In the genomic region with DNA sequence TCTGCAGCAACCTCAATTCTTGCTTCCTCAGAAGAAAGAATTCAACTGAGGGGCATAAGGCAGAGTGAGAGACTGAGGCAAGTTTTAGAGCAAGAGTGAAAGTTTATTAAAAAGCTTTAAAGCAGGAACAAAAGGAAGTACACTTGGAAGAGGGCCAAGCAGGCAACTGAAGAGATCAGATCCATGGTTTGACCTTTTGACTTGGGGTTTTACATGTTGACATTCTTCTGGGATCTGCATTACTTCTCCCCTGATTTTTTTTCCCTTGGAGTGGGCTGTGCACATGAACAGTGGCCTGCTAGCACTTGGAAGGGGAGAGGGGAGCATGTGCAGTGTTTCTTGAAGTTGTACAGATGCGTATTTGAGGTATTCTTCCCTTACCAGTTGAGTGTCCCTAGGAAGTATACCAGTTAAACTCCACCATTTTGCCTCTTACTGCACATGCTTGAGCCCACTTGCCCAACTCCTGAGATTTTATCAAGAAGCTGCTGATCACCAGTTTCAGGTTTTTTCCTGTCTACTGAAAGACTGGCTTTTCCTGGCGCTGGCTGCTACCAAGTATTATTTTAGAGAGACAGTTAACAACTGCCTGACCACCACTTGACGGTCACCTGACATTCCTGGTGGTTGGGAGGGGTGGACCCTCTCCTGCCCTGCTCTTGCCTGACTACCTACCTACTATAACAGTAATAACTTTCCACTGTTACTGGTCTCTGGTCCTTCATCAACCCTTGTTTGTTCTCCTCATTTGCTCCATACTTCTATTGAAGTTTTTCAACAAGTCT, we compare ENCODE assay signal across 18 cellular contexts. TPM values are rescaled to one million over a fixed set of nuclear protein-coding genes. Genes with fewer than 3 reads are reported as not detected.
DNase-seq lines count a peak whose midpoint lies in the region; FAIRE-seq and TF ChIP-seq lines count a peak whose summit lies in the region.
"Had no signal": no experiment of that assay in that cellular context is flagged by ENCODE, and none has a peak within 500 bp of the region (broad histone marks: within the 10 kb centered on the region; RNA-seq: fewer than 3 reads in every experiment).

No MANE protein-coding gene starts in this region.

- H2AFZ ChIP-seq in astrocyte (ENCODE audit: low read depth, low read length) (peak overlapping the region; percentile 25), MM.1S (ENCODE audit: low read length) (no peak overlapping the region), hepatocyte (no peak overlapping the region), GM23248 (no peak overlapping the region)
- H2AFZ ChIP-seq: PC-9 had no signal

- no peak overlapping the region for H3K4me3 ChIP-seq in astrocyte (ENCODE audit: insufficient read depth, low read depth, low read length)
- H3K4me3 ChIP-seq in MM.1S (ENCODE audit: low read length): no peak overlapping the region
- H3K4me3 ChIP-seq in hepatocyte: no peak overlapping the region
- H3K4me3 ChIP-seq in GM23248: no peak overlapping the region
- H3K4me3 ChIP-seq: PC-9, SK-N-MC had no signal

- H3K27me3 ChIP-seq in astrocyte (ENCODE audit: insufficient read depth, low read length) (no peaks in the 10 kb centered on the region), MM.1S (replicated peaks; ENCODE audit: insufficient read depth, low read length) (no peaks in the 10 kb centered on the region), hepatocyte (no peaks in the 10 kb centered on the region), GM23248 (replicated peaks; ENCODE audit: insufficient read depth) (no peaks in the 10 kb centered on the region)

- TF ChIP-seq CTCF in astrocyte (IDR thresholded peaks at IDR 0.05; ENCODE audit: insufficient read depth, low read depth, low read length) (no peak), MM.1S (IDR thresholded peaks at IDR 0.05; ENCODE audit: low read length) (no peak), hepatocyte (IDR thresholded peaks at IDR 0.05; ENCODE audit: poor library complexity) (no peak)

- H3K27ac ChIP-seq in astrocyte (ENCODE audit: low read depth, low read length) (no peak overlapping the region), MM.1S (ENCODE audit: low read length) (no peak overlapping the region), hepatocyte (no peak overlapping the region), GM23248 (no peak overlapping the region)
- H3K27ac ChIP-seq: PC-9, SK-N-MC had no signal

- DNase-seq in ACHN: peak; percentile 54
- DNase-seq in HT1080 (ENCODE audit: low read depth): peak; percentile 42
- DNase-seq in astrocyte (ENCODE audit: low read depth): peak; percentile 4
- peak; percentile 54 for DNase-seq in iris pigment epithelial cell (ENCODE audit: low read depth)
- DNase-seq in SKM-1 (lab: John Stamatoyannopoulos, UW; ENCODE audit: unreplicated experiment): no peak
- DNase-seq in MM.1S: no peak
- no peak for DNase-seq in hepatocyte (ENCODE audit: low spot score)
- no peak for DNase-seq in GM23248
- DNase-seq: CD8-positive, alpha-beta T cell; DND-41; GF-D8; IMR-90; NCI-H1048; NCI-H446 treated with DMSO at 0.1 percent for 48 hours; NCI-H748 treated with DMSO at 0.1 percent for 48 hours; PC-9 had no signal

- H3K27me3 Mint-ChIP-seq in astrocyte (ENCODE audit: low read depth, unreplicated experiment): peaks cover 2% of the 10 kb centered on the region

- H3K36me3 ChIP-seq in astrocyte (ENCODE audit: insufficient read depth, low read length) (no peaks in the 10 kb centered on the region), MM.1S (replicated peaks; ENCODE audit: insufficient read depth, low read length) (no peaks in the 10 kb centered on the region), hepatocyte (replicated peaks; ENCODE audit: insufficient read depth, low read depth) (no peaks in the 10 kb centered on the region), GM23248 (ENCODE audit: low read depth) (no peaks in the 10 kb centered on the region)

- FAIRE-seq in astrocyte (lab: Jason Lieb, UNC): no peak
- FAIRE-seq: H54 had no signal

- no peaks in the 10 kb centered on the region for H3K36me3 Mint-ChIP-seq in astrocyte (ENCODE audit: low read depth, unreplicated experiment)
- H3K36me3 Mint-ChIP-seq: CD8-positive, alpha-beta T cell had no signal

- H4K20me1 ChIP-seq in astrocyte (ENCODE audit: insufficient read depth, low read length): no peaks in the 10 kb centered on the region
- H4K20me1 ChIP-seq in MM.1S (ENCODE audit: insufficient read depth, low read length): no peaks in the 10 kb centered on the region
- no peaks in the 10 kb centered on the region for H4K20me1 ChIP-seq in hepatocyte (ENCODE audit: insufficient read depth, poor library complexity, severe bottlenecking)
- no peaks in the 10 kb centered on the region for H4K20me1 ChIP-seq in GM23248 (ENCODE audit: insufficient read depth)

- H3K9me3 Mint-ChIP-seq in astrocyte (ENCODE audit: unreplicated experiment): no peaks in the 10 kb centered on the region
- H3K9me3 Mint-ChIP-seq: CD8-positive, alpha-beta T cell had no signal

- H3K4me3 Mint-ChIP-seq in astrocyte (ENCODE audit: unreplicated experiment): no peak overlapping the region
- H3K4me3 Mint-ChIP-seq: CD8-positive, alpha-beta T cell had no signal

- H3K9me2 ChIP-seq in MM.1S (replicated peaks; ENCODE audit: insufficient read depth, low read length) (no peaks in the 10 kb centered on the region), hepatocyte (replicated peaks; ENCODE audit: insufficient read depth) (no peaks in the 10 kb centered on the region), GM23248 (ENCODE audit: insufficient read depth) (no peaks in the 10 kb centered on the region)

- no peaks in the 10 kb centered on the region for H3K4me1 ChIP-seq in astrocyte (ENCODE audit: insufficient read depth, low read length)
- no peaks in the 10 kb centered on the region for H3K4me1 ChIP-seq in MM.1S (ENCODE audit: low read length)
- H3K4me1 ChIP-seq in hepatocyte (ENCODE audit: insufficient read depth): no peaks in the 10 kb centered on the region
- no peaks in the 10 kb centered on the region for H3K4me1 ChIP-seq in GM23248 (ENCODE audit: insufficient read depth)

- peaks cover 11% of the 10 kb centered on the region for H3K4me1 Mint-ChIP-seq in astrocyte (ENCODE audit: low read depth, unreplicated experiment)

- no peak overlapping the region for H3K4me2 ChIP-seq in astrocyte (ENCODE audit: low read length)
- no peak overlapping the region for H3K4me2 ChIP-seq in MM.1S (ENCODE audit: low read depth, low read length)
- no peak overlapping the region for H3K4me2 ChIP-seq in hepatocyte
- no peak overlapping the region for H3K4me2 ChIP-seq in GM23248 (ENCODE audit: unreplicated experiment)
- H3K4me2 ChIP-seq: PC-9 had no signal

- H3F3A ChIP-seq in MM.1S (ENCODE audit: insufficient read depth, low read length) (no peaks in the 10 kb centered on the region), GM23248 (ENCODE audit: insufficient read depth) (no peaks in the 10 kb centered on the region)

- H3K9me3 ChIP-seq in astrocyte (ENCODE audit: insufficient read depth, low read depth, low read length): peaks cover 3% of the 10 kb centered on the region
- no peaks in the 10 kb centered on the region for H3K9me3 ChIP-seq in MM.1S (replicated peaks; ENCODE audit: insufficient read depth, low read length)
- H3K9me3 ChIP-seq in hepatocyte (ENCODE audit: low read depth): no peaks in the 10 kb centered on the region
- H3K9me3 ChIP-seq in GM23248 (ENCODE audit: low read depth): no peaks in the 10 kb centered on the region

- H3K9ac ChIP-seq in astrocyte (ENCODE audit: low read length): no peak overlapping the region
- no peak overlapping the region for H3K9ac ChIP-seq in MM.1S (ENCODE audit: low read length)
- no peak overlapping the region for H3K9ac ChIP-seq in GM23248

- in situ Hi-C loops in ACHN (cut with HindIII; ENCODE audit: low pct_ligation_motif_present, low pct_unique_long_range_greater_than_20kb, low sequenced_read_pairs) (no loop called here), GM23248 (cut with MboI) (no loop called here)

- no peak overlapping the region for H3K27ac Mint-ChIP-seq in astrocyte (ENCODE audit: unreplicated experiment)
- H3K27ac Mint-ChIP-seq: CD8-positive, alpha-beta T cell had no signal

- 88% methylated on average over 3 of the region's 3 CpGs for WGBS in hepatocyte (ENCODE audit: low lambda C conversion rate, missing lambda C conversion rate)
- WGBS in GM23248 (ENCODE audit: low coverage in 1 of 2, low lambda C conversion rate in 2 of 2, missing lambda C conversion rate in 2 of 2), 2 experiments: 63 to 73% methylated on average over 3 of the region's 3 CpGs

- no peaks in the 10 kb centered on the region for H3K79me2 ChIP-seq in astrocyte (ENCODE audit: insufficient read depth, low read length)
- H3K79me2 ChIP-seq in MM.1S (ENCODE audit: low read length): no peaks in the 10 kb centered on the region
- no peaks in the 10 kb centered on the region for H3K79me2 ChIP-seq in hepatocyte
- H3K79me2 ChIP-seq in GM23248 (ENCODE audit: insufficient read depth): no peaks in the 10 kb centered on the region

RNA-seq across cellular contexts. Expression of gene TMTC2, which starts 26.0 kb away (rescaled TPM):
- 1.6 and 1.7 TPM in 2 replicates for total RNA-seq in HT1080 (2014; rRNA removed; shearing (Covaris generic))
- polyA plus RNA-seq in HT1080 (2015; cell fraction: cytosol; rRNA removed): 2.1 and 2.2 TPM in 2 replicates
- 4.7 and 5.0 TPM in 2 replicates for polyA plus RNA-seq in HT1080 (2015; cell fraction: nucleus; rRNA removed)
- 1.7 and 2.2 TPM in 2 replicates for total RNA-seq in astrocyte
- 11.4 and 12.0 TPM in 2 replicates for total RNA-seq in hepatocyte
- 1.5 and 1.7 TPM in 2 replicates for polyA plus RNA-seq in hepatocyte
- 3.5 and 5.6 TPM in 2 replicates for total RNA-seq in GM23248 (2014; rRNA removed; shearing (Covaris generic))
- 0.36 and 0.58 TPM in 2 replicates for polyA plus RNA-seq in GM23248 (2016; fragmentation: Nextera tagmentation; extraction: Ambion mirVana)

Comparison
In these comparisons a context has a peak if more than half of its experiments do, and no peak if none do; other contexts are left out.
1. DNase-seq: peak in ACHN (single experiment), HT1080 (single experiment), astrocyte (single experiment) and iris pigment epithelial cell (single experiment); none in SKM-1 (single experiment), MM.1S (single experiment), hepatocyte (single experiment) and GM23248 (single experiment).